6 cellular contexts compared by ENCODE assay signal in genomic region chr12:6340745-6341438, GRCh38. TPM values are rescaled to one million over a fixed set of nuclear protein-coding genes. Genes with fewer than 3 reads are reported as not detected.
DNase-seq lines count a peak whose midpoint lies in the region; ATAC-seq and TF ChIP-seq lines count a peak whose summit lies in the region.

No MANE protein-coding gene starts in this region.

- peak overlapping the region; percentile 93 for H3K4me3 ChIP-seq in NT2/D1 (ENCODE audit: insufficient read length, low read depth)
- peak overlapping the region; percentile 68 to 99 (median 92) for H3K4me3 ChIP-seq in heart right ventricle
- peak overlapping the region; percentile 95 for H3K4me3 ChIP-seq in thymus (ENCODE audit: low read length)

- H3K36me3 Mint-ChIP-seq in activated naive CD4-positive, alpha-beta T cell treated with anti-CD3 and anti-CD28 coated beads, Interleukin-2, amount 10 ng/mL, durations not matched to agents 7 days and 5 days = peaks cover 7% of the 10 kb centered on the region

- H3K36me3 ChIP-seq in NT2/D1 (ENCODE audit: insufficient read depth, insufficient read length, low read length) (peaks cover 35% of the 10 kb centered on the region), heart right ventricle (peaks cover 0 to 25% (median 0%) of the 10 kb centered on the region in 9 donors), thymus (ENCODE audit: control insufficient read depth, insufficient read depth) (no peaks in the 10 kb centered on the region)

- peak overlapping the region; percentile 98 for H3K9ac ChIP-seq in NT2/D1 (ENCODE audit: insufficient read length, low read depth)

- no peak overlapping the region for H3K27ac Mint-ChIP-seq in activated naive CD4-positive, alpha-beta T cell treated with anti-CD3 and anti-CD28 coated beads, Interleukin-2, amount 10 ng/mL, durations not matched to agents 7 days and 5 days

- H3K4me1 ChIP-seq in NT2/D1 (ENCODE audit: insufficient read depth, insufficient read length) = peaks cover 42% of the 10 kb centered on the region
- H3K4me1 ChIP-seq in heart right ventricle = peaks cover 32 to 82% (median 72%) of the 10 kb centered on the region in 9 donors
- peaks cover 46% of the 10 kb centered on the region for H3K4me1 ChIP-seq in thymus (ENCODE audit: control insufficient read depth, insufficient read depth, low read length)

- ATAC-seq in heart right ventricle = peak; percentile 0 to 39 (median 1)

- peak overlapping the region; percentile 91 to 100 (median 98) for H3K27ac ChIP-seq in heart right ventricle
- peak overlapping the region; percentile 86 for H3K27ac ChIP-seq in thymus (ENCODE audit: low read depth)

- H3K27me3 Mint-ChIP-seq in activated naive CD4-positive, alpha-beta T cell treated with anti-CD3 and anti-CD28 coated beads, Interleukin-2, amount 10 ng/mL, durations not matched to agents 7 days and 5 days = no peaks in the 10 kb centered on the region

- peaks cover 32% of the 10 kb centered on the region for H3K4me1 Mint-ChIP-seq in activated naive CD4-positive, alpha-beta T cell treated with anti-CD3 and anti-CD28 coated beads, Interleukin-2, amount 10 ng/mL, durations not matched to agents 7 days and 5 days

- DNase-seq in NT2/D1 (ENCODE audit: low read depth, low spot score) (no peak), heart right ventricle (no peak), ureter (ENCODE audit: low spot score) (no peak), NCI-H2029 treated with DMSO at 0.1 percent for 48 hours (lab: John Stamatoyannopoulos, UW) (no peak)
- DNase-seq in activated naive CD4-positive, alpha-beta T cell treated with anti-CD3 and anti-CD28 coated beads, Interleukin-2, amount 10 ng/mL, durations not matched to agents 7 days and 5 days = no peak

- H3K4me3 Mint-ChIP-seq in activated naive CD4-positive, alpha-beta T cell treated with anti-CD3 and anti-CD28 coated beads, Interleukin-2, amount 10 ng/mL, durations not matched to agents 7 days and 5 days = no peak overlapping the region

- H3K9me3 ChIP-seq in NT2/D1 (ENCODE audit: insufficient read depth, low read length) (no peaks in the 10 kb centered on the region), heart right ventricle (no peaks in the 10 kb centered on the region), thymus (ENCODE audit: control insufficient read depth) (no peaks in the 10 kb centered on the region)

- no peaks in the 10 kb centered on the region for H3K9me3 Mint-ChIP-seq in activated naive CD4-positive, alpha-beta T cell treated with anti-CD3 and anti-CD28 coated beads, Interleukin-2, amount 10 ng/mL, durations not matched to agents 7 days and 5 days

- intact Hi-C loops in heart right ventricle (cut with DNase I) = loop anchor here in 3 of 10 donors (1.0 to 5.0 kb wide), 3 partner anchors 22 to 196 kb away; no protein-coding TSS in a partner anchor

- TF ChIP-seq CTCF in heart right ventricle (IDR thresholded peaks at IDR 0.05) = no peak

- WGBS in heart right ventricle, 2 donors = 10 to 19% methylated on average over 15 of the region's 15 CpGs
- 2% methylated on average over 15 of the region's 15 CpGs for WGBS in thymus

- H3K27me3 ChIP-seq in NT2/D1 (ENCODE audit: insufficient read depth, insufficient read length) (no peaks in the 10 kb centered on the region), heart right ventricle (no peaks in the 10 kb centered on the region), thymus (ENCODE audit: control insufficient read depth, insufficient read depth) (no peaks in the 10 kb centered on the region)

- CTCF ChIA-PET in activated naive CD4-positive, alpha-beta T cell treated with anti-CD3 and anti-CD28 coated beads, Interleukin-2, amount 10 ng/mL, durations not matched to agents 7 days and 5 days (lab: Charles Lee) = interaction anchor here (1.5 to 2.1 kb wide), 3 partner anchors 27 to 124 kb away, joined by 5 to 14 read pairs (median 10); no protein-coding TSS in a partner anchor

RNA-seq across cellular contexts. Expression of gene TNFRSF1A, which starts 1.0 kb away (rescaled TPM):
- total RNA-seq in heart right ventricle = 100 to 1,000 TPM in 1 of 10 donors, 10 to 100 TPM in 9; 29.4 to 100 (median 39.2) TPM
- 10 to 100 TPM; 34.4 to 75.7 TPM for polyA plus RNA-seq in heart right ventricle
- polyA plus RNA-seq in thymus = 61.6 TPM
- 177 TPM for total RNA-seq in ureter

RNA-seq across cellular contexts. Expression of gene PLEKHG6, which starts 30.4 kb away (rescaled TPM):
- 1 to 10 TPM in 2 of 10 donors, under 1 TPM in 3, not detected in 5; 0.13 to 1.9 (median 0.81) TPM for total RNA-seq in heart right ventricle
- 1 to 10 TPM; 1.1 to 1.6 TPM for polyA plus RNA-seq in heart right ventricle
- 7.5 TPM for polyA plus RNA-seq in thymus
- total RNA-seq in ureter = 59.7 TPM

RNA-seq across cellular contexts. Expression of gene SCNN1A, which starts 34.5 kb away (rescaled TPM):
- total RNA-seq in heart right ventricle (1 to 10 TPM in 1 of 10 donors, under 1 TPM in 5, not detected in 4; 0.17 to 1.1 (median 0.49) TPM), ureter (63.8 TPM)
- polyA plus RNA-seq in heart right ventricle (under 1 TPM; 0.15 to 0.23 TPM), thymus (28.9 TPM)

RNA-seq across cellular contexts. Expression of gene LTBR, which starts 43.1 kb away (rescaled TPM):
- total RNA-seq in heart right ventricle = 10 to 100 TPM; 14.1 to 49.1 (median 20.8) TPM
- polyA plus RNA-seq in heart right ventricle = 10 to 100 TPM; 37.5 to 38.3 TPM
- 33.3 TPM for polyA plus RNA-seq in thymus
- 167 TPM for total RNA-seq in ureter

Comparison
In these comparisons a context has a peak if more than half of its experiments do, and no peak if none do; other contexts are left out.
1. RNA of gene PLEKHG6, which starts 30.4 kb away (total RNA-seq): 59.7 TPM in ureter (single experiment); 0.13 to 1.9 TPM in heart right ventricle; every median in the first group is over 10 times any median in the second.
2. RNA of gene SCNN1A, which starts 34.5 kb away (total RNA-seq): 63.8 TPM in ureter (single experiment); 0.17 to 1.1 TPM in heart right ventricle; every median in the first group is over 10 times any median in the second.
3. Peak in every context shown above with its lines, with median percentiles within 50 percentile points of each other: H3K4me3 ChIP-seq.